Comparison of ENCODE assay signal across 11 cellular contexts in genomic region chr20:56428881-56429280, GRCh38. TPM values are rescaled to one million over a fixed set of nuclear protein-coding genes. Genes with fewer than 3 reads are reported as not detected.
DNase-seq lines count a peak whose midpoint lies in the region; ATAC-seq and TF ChIP-seq lines count a peak whose summit lies in the region.
"Had no signal": no experiment of that assay in that cellular context is flagged by ENCODE, and none has a peak within 500 bp of the region (broad histone marks: within the 10 kb centered on the region; RNA-seq: fewer than 3 reads in every experiment).

No MANE protein-coding gene starts in this region.

- H3K9me3 Mint-ChIP-seq in activated naive CD4-positive, alpha-beta T cell treated with anti-CD3 and anti-CD28 coated beads for 36 hours: no peaks in the 10 kb centered on the region
- no peaks in the 10 kb centered on the region for H3K9me3 Mint-ChIP-seq in activated CD8-positive, alpha-beta T cell treated with anti-CD3 and anti-CD28 coated beads for 36 hours
- no peaks in the 10 kb centered on the region for H3K9me3 Mint-ChIP-seq in stimulated activated naive CD8-positive, alpha-beta T cell treated with anti-CD3 and anti-CD28 coated beads, Interleukin-15, amount 100 ng/mL, for 72 hours

- peak overlapping the region; percentile 90 for H3K27ac Mint-ChIP-seq in activated naive CD4-positive, alpha-beta T cell treated with anti-CD3 and anti-CD28 coated beads for 36 hours
- peak overlapping the region; percentile 95 for H3K27ac Mint-ChIP-seq in activated CD8-positive, alpha-beta T cell treated with anti-CD3 and anti-CD28 coated beads for 36 hours
- peak overlapping the region; percentile 93 to 99 for H3K27ac Mint-ChIP-seq in stimulated activated naive CD8-positive, alpha-beta T cell treated with anti-CD3 and anti-CD28 coated beads, Interleukin-15, amount 100 ng/mL, for 72 hours

- no peak for DNase-seq in activated naive CD4-positive, alpha-beta T cell treated with anti-CD3 and anti-CD28 coated beads for 36 hours
- no peak for DNase-seq in activated naive CD4-positive, alpha-beta T cell treated with Interleukin-2 at 50 U/mL for 16 hours
- DNase-seq in activated CD8-positive, alpha-beta T cell treated with anti-CD3 and anti-CD28 coated beads for 36 hours: no peak
- DNase-seq in kidney tubule cell (ENCODE audit: low spot score) (peak; percentile 47), NCI-H2171 (lab: John Stamatoyannopoulos, UW) (no peak), EL (no peak)
- no peak for DNase-seq in stimulated activated naive CD8-positive, alpha-beta T cell treated with anti-CD3 and anti-CD28 coated beads, Interleukin-15, amount 100 ng/mL, for 72 hours
- DNase-seq: NCI-H1105 treated with DMSO at 0.1 percent for 48 hours, NCI-H524 had no signal

- peaks cover 6% of the 10 kb centered on the region for H3K36me3 Mint-ChIP-seq in activated naive CD4-positive, alpha-beta T cell treated with anti-CD3 and anti-CD28 coated beads for 36 hours (ENCODE audit: low read depth)
- H3K36me3 Mint-ChIP-seq in activated CD8-positive, alpha-beta T cell treated with anti-CD3 and anti-CD28 coated beads for 36 hours (ENCODE audit: low read depth): peaks cover 5% of the 10 kb centered on the region

- no peaks in the 10 kb centered on the region for H3K27me3 Mint-ChIP-seq in activated naive CD4-positive, alpha-beta T cell treated with anti-CD3 and anti-CD28 coated beads for 36 hours (ENCODE audit: low read depth)
- H3K27me3 Mint-ChIP-seq in activated CD8-positive, alpha-beta T cell treated with anti-CD3 and anti-CD28 coated beads for 36 hours: no peaks in the 10 kb centered on the region
- H3K27me3 Mint-ChIP-seq in stimulated activated naive CD8-positive, alpha-beta T cell treated with anti-CD3 and anti-CD28 coated beads, Interleukin-15, amount 100 ng/mL, for 72 hours: no peaks in the 10 kb centered on the region

- POLR2A ChIA-PET in activated CD8-positive, alpha-beta T cell treated with anti-CD3 and anti-CD28 coated beads for 36 hours (lab: Charles Lee): interaction anchor here (1.6 to 3.7 kb wide), 5 partner anchors 10 to 37 kb away, joined by 4 to 27 read pairs (median 6); partner anchors contain the start of genes AURKA, CASS4 and CSTF1

- H3K4me1 Mint-ChIP-seq in activated naive CD4-positive, alpha-beta T cell treated with anti-CD3 and anti-CD28 coated beads for 36 hours (ENCODE audit: low read depth): peaks cover 63% of the 10 kb centered on the region
- peaks cover 74% of the 10 kb centered on the region for H3K4me1 Mint-ChIP-seq in activated CD8-positive, alpha-beta T cell treated with anti-CD3 and anti-CD28 coated beads for 36 hours (ENCODE audit: low read depth)
- H3K4me1 Mint-ChIP-seq in stimulated activated naive CD8-positive, alpha-beta T cell treated with anti-CD3 and anti-CD28 coated beads, Interleukin-15, amount 100 ng/mL, for 72 hours: peaks cover 75% of the 10 kb centered on the region

- CTCF ChIA-PET in activated naive CD4-positive, alpha-beta T cell treated with anti-CD3 and anti-CD28 coated beads for 36 hours (lab: Charles Lee): interaction anchor here (0.8 to 1.2 kb wide), 2 partner anchors 12 to 17 kb away, joined by 3 read pairs; partner anchors contain the start of gene CASS4
- CTCF ChIA-PET in activated CD8-positive, alpha-beta T cell treated with anti-CD3 and anti-CD28 coated beads for 36 hours (lab: Charles Lee): interaction anchor here (0.7 to 6.3 kb wide), 2 partner anchors 9 to 12 kb away, joined by 3 to 35 read pairs; no protein-coding TSS in a partner anchor

- no peak for ATAC-seq in activated CD8-positive, alpha-beta T cell treated with anti-CD3 and anti-CD28 coated beads for 36 hours
- ATAC-seq in stimulated activated naive CD8-positive, alpha-beta T cell treated with anti-CD3 and anti-CD28 coated beads, Interleukin-15, amount 100 ng/mL, for 72 hours: no peak
- no peak for ATAC-seq in GM19452 (IDR thresholded peaks at IDR 0.05; ENCODE audit: unreplicated experiment)

- intact Hi-C loops in activated naive CD4-positive, alpha-beta T cell treated with anti-CD3 and anti-CD28 coated beads for 36 hours (cut with micrococcal nuclease): loop anchor here (1.0 kb wide), 1 partner anchor 11 kb away; no protein-coding TSS in a partner anchor
- intact Hi-C loops in activated CD8-positive, alpha-beta T cell treated with anti-CD3 and anti-CD28 coated beads for 36 hours (cut with micrococcal nuclease): no loop called here

- H3K4me3 Mint-ChIP-seq in activated naive CD4-positive, alpha-beta T cell treated with anti-CD3 and anti-CD28 coated beads for 36 hours: peak overlapping the region; percentile 72
- H3K4me3 Mint-ChIP-seq in activated CD8-positive, alpha-beta T cell treated with anti-CD3 and anti-CD28 coated beads for 36 hours: peak overlapping the region; percentile 69
- H3K4me3 Mint-ChIP-seq in stimulated activated naive CD8-positive, alpha-beta T cell treated with anti-CD3 and anti-CD28 coated beads, Interleukin-15, amount 100 ng/mL, for 72 hours: peak overlapping the region; percentile 77 to 88

- TF ChIP-seq CTCF in activated CD8-positive, alpha-beta T cell treated with anti-CD3 and anti-CD28 coated beads for 36 hours (IDR thresholded peaks at IDR 0.05): no peak

RNA-seq across cellular contexts. Expression of gene CASS4, which starts 16.8 kb away (rescaled TPM):
- total RNA-seq in activated naive CD4-positive, alpha-beta T cell treated with anti-CD3 and anti-CD28 coated beads for 36 hours: 1 to 10 TPM; 5.1 to 5.2 TPM
- total RNA-seq in activated CD8-positive, alpha-beta T cell treated with anti-CD3 and anti-CD28 coated beads for 36 hours: 1 to 10 TPM; 3.5 to 3.7 TPM
- total RNA-seq: endothelial cell of umbilical vein had no signal

RNA-seq across cellular contexts. Expression of gene CSTF1, which starts 36.4 kb away (rescaled TPM):
- 10 to 100 TPM; 68.0 to 70.7 TPM for total RNA-seq in activated naive CD4-positive, alpha-beta T cell treated with anti-CD3 and anti-CD28 coated beads for 36 hours
- 10 to 100 TPM; 63.4 to 66.2 TPM for total RNA-seq in activated CD8-positive, alpha-beta T cell treated with anti-CD3 and anti-CD28 coated beads for 36 hours

RNA-seq across cellular contexts. Expression of gene AURKA, which starts 36.9 kb away (rescaled TPM):
- total RNA-seq in activated naive CD4-positive, alpha-beta T cell treated with anti-CD3 and anti-CD28 coated beads for 36 hours: 100 to 1,000 TPM; 115 to 121 TPM
- 100 to 1,000 TPM in 1 of 2 experiments, 10 to 100 TPM in 1; 97.5 to 100 TPM for total RNA-seq in activated CD8-positive, alpha-beta T cell treated with anti-CD3 and anti-CD28 coated beads for 36 hours

RNA-seq across cellular contexts. Expression of gene RTF2, which starts 39.5 kb away (rescaled TPM):
- total RNA-seq in activated naive CD4-positive, alpha-beta T cell treated with anti-CD3 and anti-CD28 coated beads for 36 hours: 10 to 100 TPM; 76.8 to 82.9 TPM
- 10 to 100 TPM; 72.0 to 76.7 TPM for total RNA-seq in activated CD8-positive, alpha-beta T cell treated with anti-CD3 and anti-CD28 coated beads for 36 hours
